Comparison of ENCODE assay signal across 14 cellular contexts in the genomic region with DNA sequence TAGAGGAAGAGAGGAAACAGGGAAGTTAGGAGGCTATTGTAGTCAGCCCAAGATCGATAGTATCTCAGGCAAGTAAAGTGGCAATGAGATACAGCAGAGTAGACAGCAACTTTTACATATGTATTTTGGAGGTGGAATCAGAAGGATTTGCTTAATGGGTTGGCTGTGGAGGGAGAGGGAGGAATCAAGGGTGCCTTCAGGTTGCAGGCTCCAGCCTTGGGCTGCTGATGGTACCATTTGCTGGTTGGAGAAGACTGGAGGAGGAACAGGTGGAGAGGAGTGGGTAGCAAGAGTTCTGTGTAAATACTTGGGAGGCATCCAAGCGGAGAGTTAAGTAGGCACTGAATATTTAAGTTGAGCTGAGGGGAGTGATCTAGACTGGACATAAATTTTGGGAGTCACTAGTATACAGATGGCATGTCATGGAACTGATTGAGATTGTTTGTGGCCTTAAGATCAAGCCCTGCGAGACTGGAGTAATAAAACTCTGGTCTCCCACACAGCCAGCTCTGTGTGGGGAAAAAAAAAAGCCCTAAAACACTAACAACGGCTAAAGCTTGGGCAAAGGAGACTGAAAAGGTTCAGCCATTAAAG. TPM values are rescaled to one million over a fixed set of nuclear protein-coding genes. Genes with fewer than 3 reads are reported as not detected.
DNase-seq lines count a peak whose midpoint lies in the region; ATAC-seq and TF ChIP-seq lines count a peak whose summit lies in the region.
"Had no signal": no experiment of that assay in that cellular context is flagged by ENCODE, and none has a peak within 500 bp of the region (broad histone marks: within the 10 kb centered on the region; RNA-seq: fewer than 3 reads in every experiment).

No MANE protein-coding gene starts in this region.

- no peak for ATAC-seq in SK-N-SH treated with all-trans-retinoic acid at 6 μM for 48 hours
- ATAC-seq in GM19463 (IDR thresholded peaks at IDR 0.05; ENCODE audit: unreplicated experiment), result no peak
- ATAC-seq: activated CD8-positive, alpha-beta T cell treated with anti-CD3 and anti-CD28 coated beads, Interleukin-2, amount 10 ng/mL, durations not matched to agents 7 days and 5 days had no signal

- H3K27ac ChIP-seq in SK-N-SH (ENCODE audit: low read depth in 2 of 2, low read length in 1 of 2), result no peak overlapping the region
- no peak overlapping the region for H3K27ac ChIP-seq in hepatocyte
- peak overlapping the region; percentile 99 for H3K27ac ChIP-seq in tibial artery
- H3K27ac ChIP-seq: PC-9 had no signal

- no peak for TF ChIP-seq CTCF in SK-N-SH (IDR thresholded peaks at IDR 0.05)
- TF ChIP-seq CTCF in hepatocyte (IDR thresholded peaks at IDR 0.05; ENCODE audit: poor library complexity), result no peak
- no peak for TF ChIP-seq CTCF in tibial artery (IDR thresholded peaks at IDR 0.05)

- DNase-seq in SK-N-SH (no peak), NCI-H524 (lab: John Stamatoyannopoulos, UW) (peak; percentile 95 to 97), hepatocyte (ENCODE audit: low spot score) (no peak), tibial artery (no peak), anterior cingulate cortex (lab: John Stamatoyannopoulos, UW) (no peak)
- no peak for DNase-seq in activated CD4-positive, alpha-beta T cell treated with anti-CD3 and anti-CD28 coated beads, Interleukin-2, amount 50 U/mL, for 4 hours
- DNase-seq: activated CD8-positive, alpha-beta T cell treated with anti-CD3 and anti-CD28 coated beads, Interleukin-2, amount 10 ng/mL, durations not matched to agents 7 days and 5 days; activated naive CD4-positive, alpha-beta T cell treated with anti-CD3 and anti-CD28 coated beads, Interleukin-2, amount 10 ng/mL, durations not matched to agents 7 days and 5 days; AML-193; MV-4-11; PC-9; stimulated activated CD4-positive, alpha-beta T cell treated with anti-CD3 and anti-CD28 coated beads, Interleukin-12 subunit alpha, Interleukin-12 subunit beta, amount 100 ng/mL, for 4 hours had no signal

- POLR2A ChIA-PET in SK-N-SH (lab: Yijun Ruan, JAX), result interaction anchor here (0.6 kb wide), 2 partner anchors 13 to 125 kb away, joined by 3 read pairs; no protein-coding TSS in a partner anchor

- H3K27me3 ChIP-seq in SK-N-SH (ENCODE audit: insufficient read depth) (no peaks in the 10 kb centered on the region), hepatocyte (no peaks in the 10 kb centered on the region), tibial artery (no peaks in the 10 kb centered on the region)

- peaks cover 8 to 9% of the 10 kb centered on the region in 2 experiments; a peak in 3 of 4 replicates for H3K4me1 ChIP-seq in SK-N-SH (ENCODE audit: control insufficient read depth in 1 of 2, insufficient read depth in 2 of 2, low read depth in 1 of 2, low read length in 1 of 2)
- H3K4me1 ChIP-seq in hepatocyte (ENCODE audit: insufficient read depth), result peaks cover 33% of the 10 kb centered on the region
- H3K4me1 ChIP-seq in tibial artery, result peaks cover 0 to 76% (median 51%) of the 10 kb centered on the region in 4 donors

- H4K20me1 ChIP-seq in SK-N-SH (ENCODE audit: insufficient read depth) (no peaks in the 10 kb centered on the region), hepatocyte (ENCODE audit: insufficient read depth, poor library complexity, severe bottlenecking) (peaks cover 14% of the 10 kb centered on the region)

- H2AFZ ChIP-seq in SK-N-SH (ENCODE audit: low read depth) (no peak overlapping the region), hepatocyte (no peak overlapping the region)
- H2AFZ ChIP-seq: PC-9 had no signal

- intact Hi-C loops in tibial artery (cut with DNase I; ENCODE audit: low total_unique reads), result no loop called here

- CTCF ChIA-PET in SK-N-SH (lab: Yijun Ruan, JAX), result interaction anchor here (0.7 kb wide), 1 partner anchor 125 kb away, joined by 3 read pairs; no protein-coding TSS in a partner anchor

- H3F3A ChIP-seq in SK-N-SH (replicated peaks; ENCODE audit: insufficient read depth), result peaks cover 17% of the 10 kb centered on the region

- H3K4me2 ChIP-seq in SK-N-SH (peak overlapping the region; percentile 44; the same call in 1 of the 2 replicates), hepatocyte (peak overlapping the region; percentile 84)
- H3K4me2 ChIP-seq: PC-9 had no signal

- H3K9me2 ChIP-seq in SK-N-SH (no peaks in the 10 kb centered on the region), hepatocyte (replicated peaks; ENCODE audit: insufficient read depth) (no peaks in the 10 kb centered on the region)

- no peak for TF ChIP-seq RAD21 in SK-N-SH (IDR thresholded peaks at IDR 0.05; ENCODE audit: low read length)

- H3K36me3 ChIP-seq in SK-N-SH (replicated peaks in 1 of 2; ENCODE audit: control insufficient read depth in 1 of 2, insufficient read depth in 2 of 2, low read length in 1 of 2), result peaks cover 0 to 7% of the 10 kb centered on the region in 2 experiments
- H3K36me3 ChIP-seq in hepatocyte (replicated peaks; ENCODE audit: insufficient read depth, low read depth), result no peaks in the 10 kb centered on the region
- no peaks in the 10 kb centered on the region for H3K36me3 ChIP-seq in tibial artery

- WGBS in SK-N-SH (ENCODE audit: low lambda C conversion rate), result 95% methylated on average over 4 of the region's 4 CpGs
- 76% methylated on average over 4 of the region's 4 CpGs for WGBS in hepatocyte (ENCODE audit: low lambda C conversion rate, missing lambda C conversion rate)

- H3K9me3 ChIP-seq in SK-N-SH (no peaks in the 10 kb centered on the region), hepatocyte (ENCODE audit: low read depth) (no peaks in the 10 kb centered on the region), tibial artery (no peaks in the 10 kb centered on the region)

- TF ChIP-seq EP300 in SK-N-SH (IDR thresholded peaks at IDR 0.05; ENCODE audit: borderline replicate concordance in 1 of 2, low read depth in 1 of 2, low read length in 1 of 2), result no peak

- H3K9ac ChIP-seq in SK-N-SH, result no peak overlapping the region

- H3K4me3 ChIP-seq in SK-N-SH (ENCODE audit: low read depth in 2 of 2, low read length in 1 of 2) (no peak overlapping the region), hepatocyte (no peak overlapping the region), tibial artery (no peak overlapping the region)
- H3K4me3 ChIP-seq: PC-9 had no signal

- H3K79me2 ChIP-seq in SK-N-SH (ENCODE audit: insufficient read depth) (peaks cover 88% of the 10 kb centered on the region), hepatocyte (peaks cover 75% of the 10 kb centered on the region)

TF ChIP-seq in SK-N-SH, 30 proteins besides CTCF, POLR2A, EP300 and RAD21 (continues in another document):
- TF ChIP-seq GATA2 (CRISPR knock-in tag; IDR thresholded peaks at IDR 0.05) (no peak), FOXJ3 (CRISPR knock-in tag; IDR thresholded peaks at IDR 0.05) (no peak), MXI1 (IDR thresholded peaks at IDR 0.05; ENCODE audit: low read depth, low read length) (no peak), FOSL2 (IDR thresholded peaks at IDR 0.05; ENCODE audit: borderline replicate concordance, low read depth) (no peak), EZH2phosphoT487 (IDR thresholded peaks at IDR 0.05; ENCODE audit: borderline replicate concordance, low read depth) (no peak), NFIC (IDR thresholded peaks at IDR 0.05; ENCODE audit: borderline replicate concordance) (no peak)
- TF ChIP-seq, protein P1, sequence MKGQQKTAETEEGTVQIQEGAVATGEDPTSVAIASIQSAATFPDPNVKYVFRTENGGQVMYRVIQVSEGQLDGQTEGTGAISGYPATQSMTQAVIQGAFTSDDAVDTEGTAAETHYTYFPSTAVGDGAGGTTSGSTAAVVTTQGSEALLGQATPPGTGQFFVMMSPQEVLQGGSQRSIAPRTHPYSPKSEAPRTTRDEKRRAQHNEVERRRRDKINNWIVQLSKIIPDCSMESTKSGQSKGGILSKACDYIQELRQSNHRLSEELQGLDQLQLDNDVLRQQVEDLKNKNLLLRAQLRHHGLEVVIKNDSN (IDR thresholded peaks at IDR 0.05; ENCODE audit: borderline replicate concordance, low read depth), result no peak

TF ChIP-seq in SK-N-SH treated with all-trans-retinoic acid at 6 μM for 48 hours, 23 proteins besides CTCF, POLR2A, EP300 and RAD21 (continues in another document):
- TF ChIP-seq ZNF8 (CRISPR knock-in tag; IDR thresholded peaks at IDR 0.05), result no peak
- TF ChIP-seq TCF4 (CRISPR knock-in tag; IDR thresholded peaks at IDR 0.05; ENCODE audit: borderline replicate concordance), result no peak
- no peak for TF ChIP-seq GLIS3 (CRISPR knock-in tag; IDR thresholded peaks at IDR 0.05)
- no peak for TF ChIP-seq CSDC2 (CRISPR knock-in tag; IDR thresholded peaks at IDR 0.05)
- no peak for TF ChIP-seq ISL1 (CRISPR knock-in tag; IDR thresholded peaks at IDR 0.05)
- TF ChIP-seq ESRRG (CRISPR knock-in tag; IDR thresholded peaks at IDR 0.05), result no peak
- TF ChIP-seq PPARA (CRISPR knock-in tag; IDR thresholded peaks at IDR 0.05; ENCODE audit: borderline replicate concordance), result no peak
- TF ChIP-seq, protein P2, sequence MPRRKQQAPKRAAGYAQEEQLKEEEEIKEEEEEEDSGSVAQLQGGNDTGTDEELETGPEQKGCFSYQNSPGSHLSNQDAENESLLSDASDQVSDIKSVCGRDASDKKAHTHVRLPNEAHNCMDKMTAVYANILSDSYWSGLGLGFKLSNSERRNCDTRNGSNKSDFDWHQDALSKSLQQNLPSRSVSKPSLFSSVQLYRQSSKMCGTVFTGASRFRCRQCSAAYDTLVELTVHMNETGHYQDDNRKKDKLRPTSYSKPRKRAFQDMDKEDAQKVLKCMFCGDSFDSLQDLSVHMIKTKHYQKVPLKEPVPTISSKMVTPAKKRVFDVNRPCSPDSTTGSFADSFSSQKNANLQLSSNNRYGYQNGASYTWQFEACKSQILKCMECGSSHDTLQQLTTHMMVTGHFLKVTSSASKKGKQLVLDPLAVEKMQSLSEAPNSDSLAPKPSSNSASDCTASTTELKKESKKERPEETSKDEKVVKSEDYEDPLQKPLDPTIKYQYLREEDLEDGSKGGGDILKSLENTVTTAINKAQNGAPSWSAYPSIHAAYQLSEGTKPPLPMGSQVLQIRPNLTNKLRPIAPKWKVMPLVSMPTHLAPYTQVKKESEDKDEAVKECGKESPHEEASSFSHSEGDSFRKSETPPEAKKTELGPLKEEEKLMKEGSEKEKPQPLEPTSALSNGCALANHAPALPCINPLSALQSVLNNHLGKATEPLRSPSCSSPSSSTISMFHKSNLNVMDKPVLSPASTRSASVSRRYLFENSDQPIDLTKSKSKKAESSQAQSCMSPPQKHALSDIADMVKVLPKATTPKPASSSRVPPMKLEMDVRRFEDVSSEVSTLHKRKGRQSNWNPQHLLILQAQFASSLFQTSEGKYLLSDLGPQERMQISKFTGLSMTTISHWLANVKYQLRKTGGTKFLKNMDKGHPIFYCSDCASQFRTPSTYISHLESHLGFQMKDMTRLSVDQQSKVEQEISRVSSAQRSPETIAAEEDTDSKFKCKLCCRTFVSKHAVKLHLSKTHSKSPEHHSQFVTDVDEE (CRISPR knock-in tag; IDR thresholded peaks at IDR 0.05), result no peak

RNA-seq across cellular contexts. Expression of a gene that starts 5.3 kb away (rescaled TPM):
- polyA plus RNA-seq in SK-N-SH (2012; rRNA removed) (5.1 and 6.6 TPM in 2 replicates), hepatocyte (2.1 and 3.1 TPM in 2 replicates)
- polyA plus RNA-seq in SK-N-SH (2012; cell fraction: cytosol; rRNA removed), result 5.2 and 6.2 TPM in 2 replicates
- 7.1 and 11.2 TPM in 2 replicates for polyA plus RNA-seq in SK-N-SH (2012; cell fraction: nucleus; rRNA removed)
- 6.3 and 8.1 TPM in 2 replicates for total RNA-seq in hepatocyte

RNA-seq across cellular contexts. Expression of a gene that starts 41.2 kb away (rescaled TPM):
- polyA plus RNA-seq in SK-N-SH (2012; rRNA removed), result 12.7 and 18.2 TPM in 2 replicates
- 12.9 and 15.1 TPM in 2 replicates for polyA plus RNA-seq in SK-N-SH (2012; cell fraction: cytosol; rRNA removed)
- polyA plus RNA-seq in SK-N-SH (2012; cell fraction: nucleus; rRNA removed), result 11.8 and 12.9 TPM in 2 replicates
- 28.9 and 30.2 TPM in 2 replicates for total RNA-seq in hepatocyte
- polyA plus RNA-seq in hepatocyte, result 22.1 and 31.5 TPM in 2 replicates

Comparison
In these comparisons a context has a peak if more than half of its experiments do, and no peak if none do; other contexts are left out.
1. DNase-seq: peak in NCI-H524 (2 of 2); none in SK-N-SH (single experiment), hepatocyte (single experiment), tibial artery (0 of 2), anterior cingulate cortex (0 of 58) and activated CD4-positive, alpha-beta T cell treated with anti-CD3 and anti-CD28 coated beads, Interleukin-2, amount 50 U/mL, for 4 hours (0 of 2).
2. H3K27ac ChIP-seq: peak in tibial artery (2 of 2); none in SK-N-SH (0 of 2) and hepatocyte (single experiment).